29 cellular contexts compared by ENCODE assay signal in the genomic region with DNA sequence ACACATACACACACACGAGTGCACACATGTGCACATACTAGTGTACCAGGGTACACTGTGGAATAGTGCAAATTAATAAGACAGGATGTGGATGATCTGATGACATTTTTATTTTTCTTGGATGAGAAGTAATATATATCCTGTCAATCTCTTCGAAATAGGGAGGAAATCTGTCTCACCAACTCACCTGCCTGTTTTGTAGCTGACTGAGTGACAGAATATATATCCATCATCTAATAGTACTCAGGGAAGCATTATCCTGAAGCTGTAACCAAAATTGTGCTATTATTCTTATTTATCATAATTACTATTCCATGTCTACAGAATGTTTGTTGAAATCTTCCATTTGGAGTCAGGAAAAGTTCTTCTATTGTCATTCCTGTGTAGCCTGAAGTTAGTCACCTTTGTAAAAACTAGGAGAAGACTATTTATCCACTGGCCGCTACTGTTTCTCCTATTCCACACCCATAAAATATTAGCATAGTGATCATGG.
DNase-seq lines count a peak whose midpoint lies in the region; TF ChIP-seq lines count a peak whose summit lies in the region.
"Had no signal": no experiment of that assay in that cellular context is flagged by ENCODE, and none has a peak within 500 bp of the region (broad histone marks: within the 10 kb centered on the region; RNA-seq: fewer than 3 reads in every experiment).

No MANE protein-coding gene starts in this region.

- H3K9ac ChIP-seq in neural cell (ENCODE audit: low read length) = no peak overlapping the region
- H3K9ac ChIP-seq: BLaER1; BLaER1 treated with 17β-estradiol and CSF1 and Interleukin-3, amounts not matched to agents 10 nM and 100 nM had no signal

- DNase-seq in A673 (ENCODE audit: low spot score) (no peak), NCI-H1417 treated with DMSO at 0.1 percent for 48 hours (lab: John Stamatoyannopoulos, UW) (no peak), inferior parietal cortex (ENCODE audit: extremely low spot score) (no peak)
- DNase-seq: 8988T; ACHN; AML-193; BE2C; C1 segment of cervical spinal cord; Caco-2; Calu3; CD4-positive, alpha-beta memory T cell; CD4-positive, alpha-beta T cell; CD4-positive, CD25-positive, alpha-beta regulatory T cell; CD8-positive, alpha-beta memory T cell; CD8-positive, alpha-beta T cell; COR-L47; DMS 273 treated with DMSO at 0.1 percent for 48 hours; DMS153; DMS53; DMS79; DMS79 treated with DMSO at 0.1 percent for 48 hours; DND-41; EL had no signal

- H3K9me3 ChIP-seq in A673 (ENCODE audit: low read depth, low read length, poor library complexity, severe bottlenecking) (no peaks in the 10 kb centered on the region), neural cell (ENCODE audit: low read length) (no peaks in the 10 kb centered on the region)
- H3K9me3 ChIP-seq: A549; BE2C; BLaER1; BLaER1 treated with 17β-estradiol and CSF1 and Interleukin-3, amounts not matched to agents 10 nM and 100 nM; Caco-2 had no signal

- no peak for TF ChIP-seq CTCF in A673 (conservative IDR thresholded peaks at IDR 0.05; ENCODE audit: low read depth, low read length)
- no peak for TF ChIP-seq CTCF in neural cell (IDR thresholded peaks at IDR 0.05; ENCODE audit: poor library complexity, severe bottlenecking)

- intact Hi-C loops in A673 (cut with micrococcal nuclease; ENCODE audit: unreplicated experiment) = no loop called here

- H3K36me3 ChIP-seq in A673 (ENCODE audit: insufficient read depth, low read length, poor library complexity, severe bottlenecking) = no peaks in the 10 kb centered on the region
- H3K36me3 ChIP-seq in neural cell (ENCODE audit: insufficient read depth, low read length) = no peaks in the 10 kb centered on the region
- H3K36me3 ChIP-seq: BE2C; BLaER1; BLaER1 treated with 17β-estradiol and CSF1 and Interleukin-3, amounts not matched to agents 10 nM and 100 nM had no signal

- H3K9me2 ChIP-seq in neural cell (ENCODE audit: insufficient read depth, low read length) = no peaks in the 10 kb centered on the region

- no peak for TF ChIP-seq RAD21 in neural cell (conservative IDR thresholded peaks at IDR 0.05)

- no peak overlapping the region for H2AFZ ChIP-seq in neural cell (ENCODE audit: low read depth, low read length)

- H3K4me3 ChIP-seq in A673 (ENCODE audit: low read depth, low read length, poor library complexity, severe bottlenecking) (peak overlapping the region; percentile 44), neural cell (ENCODE audit: low read length) (no peak overlapping the region)
- H3K4me3 ChIP-seq: A549; BLaER1; BLaER1 treated with 17β-estradiol and CSF1 and Interleukin-3, amounts not matched to agents 10 nM and 100 nM had no signal

- H3F3A ChIP-seq in neural cell (ENCODE audit: insufficient read depth, low read length, poor library complexity, severe bottlenecking) = peaks cover 3% of the 10 kb centered on the region

- H3K4me1 ChIP-seq in A673 (ENCODE audit: insufficient read depth, low read length, poor library complexity, severe bottlenecking) = peaks cover 23% of the 10 kb centered on the region
- H3K4me1 ChIP-seq: A549; BE2C; BLaER1; BLaER1 treated with 17β-estradiol and CSF1 and Interleukin-3, amounts not matched to agents 10 nM and 100 nM; Caco-2 had no signal

- TSS peak; percentile 30 for BruUV-seq in A673 (replicated peaks; lab: Mats Ljungman, UMichigan)

- H3K27me3 ChIP-seq in A673 (replicated peaks; ENCODE audit: insufficient read depth, low read depth, low read length, poor library complexity) (no peaks in the 10 kb centered on the region), neural cell (ENCODE audit: insufficient read depth, low read depth, low read length) (no peaks in the 10 kb centered on the region)
- H3K27me3 ChIP-seq: BE2C; BLaER1; BLaER1 treated with 17β-estradiol and CSF1 and Interleukin-3, amounts not matched to agents 10 nM and 100 nM had no signal

- TF ChIP-seq EP300 in neural cell (conservative IDR thresholded peaks at IDR 0.05; ENCODE audit: poor library complexity, severe bottlenecking) = peak; percentile 98

- H3K27ac ChIP-seq in A673 (ENCODE audit: low read depth, low read length, poor library complexity, severe bottlenecking) (peak overlapping the region; percentile 83), neural cell (ENCODE audit: low read length) (no peak overlapping the region)
- H3K27ac ChIP-seq: 22Rv1; A549; BLaER1; BLaER1 treated with 17β-estradiol and CSF1 and Interleukin-3, amounts not matched to agents 10 nM and 100 nM; C4-2B had no signal

- H3K4me2 ChIP-seq in neural cell (ENCODE audit: low read length) = no peak overlapping the region
- H3K4me2 ChIP-seq: A549; BLaER1; BLaER1 treated with 17β-estradiol and CSF1 and Interleukin-3, amounts not matched to agents 10 nM and 100 nM had no signal

- no peaks in the 10 kb centered on the region for H4K20me1 ChIP-seq in neural cell (ENCODE audit: insufficient read depth)
- H4K20me1 ChIP-seq: BLaER1; BLaER1 treated with 17β-estradiol and CSF1 and Interleukin-3, amounts not matched to agents 10 nM and 100 nM had no signal

- CTCF ChIA-PET in A673 (lab: Charles Lee) = no interaction called here

- POLR2A ChIA-PET in A673 (lab: Charles Lee; ENCODE audit: low non-redundant PET) = no interaction called here

- no peaks in the 10 kb centered on the region for H3K79me2 ChIP-seq in neural cell (replicated peaks; ENCODE audit: insufficient read depth, low read length)

TF ChIP-seq in neural cell, 6 proteins besides CTCF, POLR2A, EP300 and RAD21:
- TF ChIP-seq POLR2AphosphoS5 (IDR thresholded peaks at IDR 0.05) = peak; percentile 73
- no peak for TF ChIP-seq SMC3 (conservative IDR thresholded peaks at IDR 0.05; ENCODE audit: poor library complexity)
- no peak for TF ChIP-seq MXI1 (conservative IDR thresholded peaks at IDR 0.05; ENCODE audit: poor library complexity, severe bottlenecking)
- TF ChIP-seq, protein P1, sequence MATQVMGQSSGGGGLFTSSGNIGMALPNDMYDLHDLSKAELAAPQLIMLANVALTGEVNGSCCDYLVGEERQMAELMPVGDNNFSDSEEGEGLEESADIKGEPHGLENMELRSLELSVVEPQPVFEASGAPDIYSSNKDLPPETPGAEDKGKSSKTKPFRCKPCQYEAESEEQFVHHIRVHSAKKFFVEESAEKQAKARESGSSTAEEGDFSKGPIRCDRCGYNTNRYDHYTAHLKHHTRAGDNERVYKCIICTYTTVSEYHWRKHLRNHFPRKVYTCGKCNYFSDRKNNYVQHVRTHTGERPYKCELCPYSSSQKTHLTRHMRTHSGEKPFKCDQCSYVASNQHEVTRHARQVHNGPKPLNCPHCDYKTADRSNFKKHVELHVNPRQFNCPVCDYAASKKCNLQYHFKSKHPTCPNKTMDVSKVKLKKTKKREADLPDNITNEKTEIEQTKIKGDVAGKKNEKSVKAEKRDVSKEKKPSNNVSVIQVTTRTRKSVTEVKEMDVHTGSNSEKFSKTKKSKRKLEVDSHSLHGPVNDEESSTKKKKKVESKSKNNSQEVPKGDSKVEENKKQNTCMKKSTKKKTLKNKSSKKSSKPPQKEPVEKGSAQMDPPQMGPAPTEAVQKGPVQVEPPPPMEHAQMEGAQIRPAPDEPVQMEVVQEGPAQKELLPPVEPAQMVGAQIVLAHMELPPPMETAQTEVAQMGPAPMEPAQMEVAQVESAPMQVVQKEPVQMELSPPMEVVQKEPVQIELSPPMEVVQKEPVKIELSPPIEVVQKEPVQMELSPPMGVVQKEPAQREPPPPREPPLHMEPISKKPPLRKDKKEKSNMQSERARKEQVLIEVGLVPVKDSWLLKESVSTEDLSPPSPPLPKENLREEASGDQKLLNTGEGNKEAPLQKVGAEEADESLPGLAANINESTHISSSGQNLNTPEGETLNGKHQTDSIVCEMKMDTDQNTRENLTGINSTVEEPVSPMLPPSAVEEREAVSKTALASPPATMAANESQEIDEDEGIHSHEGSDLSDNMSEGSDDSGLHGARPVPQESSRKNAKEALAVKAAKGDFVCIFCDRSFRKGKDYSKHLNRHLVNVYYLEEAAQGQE (IDR thresholded peaks at IDR 0.05; ENCODE audit: borderline replicate concordance) = peak; percentile 99
- no peak for TF ChIP-seq TAF1 (IDR thresholded peaks at IDR 0.05; ENCODE audit: low read depth)
- no peak for TF ChIP-seq EZH2 (IDR thresholded peaks at IDR 0.05; ENCODE audit: borderline replicate concordance, insufficient read depth, low read length, poor library complexity, severe bottlenecking)
